ENCODE assay signal across 9 cellular contexts in genomic region chr20:54078296-54078695, GRCh38. TPM values are rescaled to one million over a fixed set of nuclear protein-coding genes. Genes with fewer than 3 reads are reported as not detected.
DNase-seq lines count a peak whose midpoint lies in the region; ATAC-seq lines count a peak whose summit lies in the region.
"Had no signal": no experiment of that assay in that cellular context is flagged by ENCODE, and none has a peak within 500 bp of the region (broad histone marks: within the 10 kb centered on the region; RNA-seq: fewer than 3 reads in every experiment).

No MANE protein-coding gene starts in this region.

- peak; percentile 51 for ATAC-seq in HG03066 (IDR thresholded peaks at IDR 0.05; ENCODE audit: low read depth, unreplicated experiment)

- DNase-seq in SKM-1 treated with dmso at 0.1 percent for 144 hours (lab: John Stamatoyannopoulos, UW; ENCODE audit: unreplicated experiment) (peak; percentile 43), SKM-1 (lab: John Stamatoyannopoulos, UW; ENCODE audit: unreplicated experiment) (no peak), UCSD-AML1 (lab: John Stamatoyannopoulos, UW; ENCODE audit: unreplicated experiment) (peak; percentile 79), G401 (ENCODE audit: low spot score) (no peak), SW480 (ENCODE audit: low spot score) (no peak), A172 (ENCODE audit: low spot score) (no peak)
- peak; percentile 15 for DNase-seq in stimulated activated CD4-positive, alpha-beta T cell treated with anti-CD3 and anti-CD28 coated beads, Interleukin-4, amount 100 ng/mL, for 24 hours
- DNase-seq: kidney had no signal

- in situ Hi-C loops in G401 (cut with HindIII; ENCODE audit: low sequenced_read_pairs), result no loop called here

RNA-seq across cellular contexts. Expression of gene BCAS1, which starts 7.9 kb away (rescaled TPM):
- under 0.01 TPM in 1 of 2 replicates, not detected in the other for total RNA-seq in G401 (2014; rRNA removed; shearing (Covaris generic))
- 0.07 TPM in 1 of 2 replicates, not detected in the other for total RNA-seq in A172 (2014; rRNA removed; shearing (Covaris generic))

Comparison
In these comparisons a context has a peak if more than half of its experiments do, and no peak if none do; other contexts are left out.
1. DNase-seq: peak in SKM-1 treated with dmso at 0.1 percent for 144 hours (single experiment), UCSD-AML1 (single experiment) and stimulated activated CD4-positive, alpha-beta T cell treated with anti-CD3 and anti-CD28 coated beads, Interleukin-4, amount 100 ng/mL, for 24 hours (single experiment); none in SKM-1 (single experiment), G401 (single experiment), SW480 (single experiment) and A172 (single experiment).